In genomic region chr12:104551313-104551931, GRCh38 we compare ENCODE assay signal across 17 cellular contexts.
DNase-seq lines count a peak whose midpoint lies in the region; ATAC-seq, FAIRE-seq and TF ChIP-seq lines count a peak whose summit lies in the region.
"Had no signal": no experiment of that assay in that cellular context is flagged by ENCODE, and none has a peak within 500 bp of the region (broad histone marks: within the 10 kb centered on the region; RNA-seq: fewer than 3 reads in every experiment).

No MANE protein-coding gene starts in this region.

- no peak for TF ChIP-seq EP300 in K562 (IDR thresholded peaks at IDR 0.05; ENCODE audit: low read length)
- no peak for TF ChIP-seq EP300 in stomach (IDR thresholded peaks at IDR 0.05)

- H3K9me3 ChIP-seq in K562 (replicated peaks; ENCODE audit: control insufficient read depth, insufficient read depth, low read depth, low read length): no peaks in the 10 kb centered on the region
- peaks cover 0 to 7% (median 0%) of the 10 kb centered on the region in 4 donors for H3K9me3 ChIP-seq in stomach
- H3K9me3 ChIP-seq: testis had no signal

- no peaks in the 10 kb centered on the region for H3K27me3 ChIP-seq in K562 (ENCODE audit: control insufficient read depth in 2 of 2, insufficient read depth in 2 of 2, low read length in 2 of 2)
- no peaks in the 10 kb centered on the region for H3K27me3 ChIP-seq in stomach
- H3K27me3 ChIP-seq: testis had no signal

- H3K79me2 ChIP-seq in K562 (ENCODE audit: control insufficient read depth, insufficient read depth, low read length): peaks cover 34% of the 10 kb centered on the region

- POLR2A ChIA-PET in K562 (lab: Yijun Ruan, JAX): interaction anchor here (0.5 to 0.6 kb wide), 4 partner anchors 46 to 365 kb away, joined by 3 to 4 read pairs (median 3); no protein-coding TSS in a partner anchor

- H3K4me2 ChIP-seq in K562 (ENCODE audit: insufficient read depth, low read length): no peak overlapping the region

- ATAC-seq in left cardiac atrium (peak; percentile 38 to 39), Right ventricle myocardium superior (ENCODE audit: poor library complexity) (no peak), GM21825 (IDR thresholded peaks at IDR 0.05; ENCODE audit: unreplicated experiment) (peak; percentile 47), K562 (no peak), GM21576 (IDR thresholded peaks at IDR 0.05; ENCODE audit: unreplicated experiment) (no peak)

- H3K27ac ChIP-seq in K562 (ENCODE audit: extremely low read depth, low read depth, low read length): no peak overlapping the region
- H3K27ac ChIP-seq in stomach: no peak overlapping the region
- H3K27ac ChIP-seq: RWPE1, testis had no signal

- DNase-seq in left cardiac atrium: peak; percentile 58
- DNase-seq in Right ventricle myocardium superior: no peak
- no peak for DNase-seq in K562 (ENCODE audit: extremely low read depth in 1 of 4, low spot score in 3 of 4)
- peak; percentile 32 for DNase-seq in stomach
- DNase-seq in DMS53 treated with DMSO at 0.1 percent for 48 hours (lab: John Stamatoyannopoulos, UW; ENCODE audit: unreplicated experiment): no peak
- no peak for DNase-seq in activated CD4-positive, alpha-beta T cell treated with anti-CD3 and anti-CD28 coated beads, Interleukin-2, amount 50 U/mL, for 48 hours
- DNase-seq: activated CD4-positive, CD25-positive, alpha-beta regulatory T cell treated with anti-CD3 and anti-CD28 coated beads, Interleukin-2, amount 50 U/mL, for 72 hours; activated CD8-positive, alpha-beta memory T cell treated with anti-CD3 and anti-CD28 coated beads, Interleukin-2, amount 50 U/mL, for 4 hours; GF-D8; NCI-H1930; NCI-H82; T-helper 2 cell; testis had no signal

- TF ChIP-seq CTCF in K562 (IDR thresholded peaks at IDR 0.05 in 2 of 3, conservative IDR thresholded peaks at IDR 0.05 in 1 of 3; ENCODE audit: insufficient read depth in 2 of 3, low read depth in 1 of 3, low read length in 3 of 3) (no peak), stomach (IDR thresholded peaks at IDR 0.05) (no peak)

- TF ChIP-seq POLR2A in K562 (conservative IDR thresholded peaks at IDR 0.05) (no peak), stomach (IDR thresholded peaks at IDR 0.05) (no peak)

- CTCF ChIA-PET in K562 (lab: Yijun Ruan, JAX; ENCODE audit: low intra/inter-chr PET ratio): no interaction called here

- H3K9me1 ChIP-seq in K562 (ENCODE audit: control insufficient read depth, insufficient read depth, low read length): no peaks in the 10 kb centered on the region

- no peak overlapping the region for H3K9ac ChIP-seq in K562 (ENCODE audit: insufficient read depth in 1 of 2, low read depth in 2 of 2, low read length in 2 of 2)

- H3K4me1 ChIP-seq in K562 (replicated peaks in 1 of 2; ENCODE audit: control insufficient read depth in 2 of 2, insufficient read depth in 2 of 2, low read length in 2 of 2) (no peaks in the 10 kb centered on the region; a peak in 1 of 5 replicates), stomach (peaks cover 0 to 43% (median 10%) of the 10 kb centered on the region in 4 donors)
- H3K4me1 ChIP-seq: testis had no signal

- 85% methylated on average over 14 of the region's 14 CpGs for WGBS in K562 (ENCODE audit: insufficient coverage, low coverage, missing lambda C conversion rate)
- 79 to 85% (median 82%) methylated on average over 14 of the region's 14 CpGs for WGBS in stomach, 5 donors

- H3K4me3 ChIP-seq in K562 (no peak overlapping the region), stomach (no peak overlapping the region)
- H3K4me3 ChIP-seq: testis had no signal

- no peak overlapping the region for H2AFZ ChIP-seq in K562 (ENCODE audit: low read depth, low read length)

- TF ChIP-seq RAD21 in K562 (CRISPR knock-in tag; conservative IDR thresholded peaks at IDR 0.05 in 1 of 2, IDR thresholded peaks at IDR 0.05 in 1 of 2): no peak

- in situ Hi-C loops in K562 (cut with MboI): no loop called here

- intact Hi-C loops in left cardiac atrium (cut with DNase I): no loop called here
- intact Hi-C loops in Right ventricle myocardium superior (cut with DNase I): no loop called here
- intact Hi-C loops in K562 (cut with micrococcal nuclease): no loop called here
- intact Hi-C loops in stomach (cut with DNase I; ENCODE audit: low total_unique reads): no loop called here

- H4K20me1 ChIP-seq in K562 (replicated peaks; ENCODE audit: control insufficient read depth, insufficient read depth, low read length): no peaks in the 10 kb centered on the region; the same call in 1 of the 2 replicates

- no peak for FAIRE-seq in K562 (lab: Jason Lieb, UNC)
- FAIRE-seq: bronchial epithelial cell had no signal

- BruUV-seq in K562 (replicated peaks; lab: Mats Ljungman, UMichigan): no TSS peak

- H3K36me3 ChIP-seq in K562 (ENCODE audit: control insufficient read depth, insufficient read depth, low read length) (no peaks in the 10 kb centered on the region), stomach (no peaks in the 10 kb centered on the region)

TF ChIP-seq in K562, 482 proteins besides CTCF, POLR2A, EP300 and RAD21:
- no peak for TF ChIP-seq PRMT5 (CRISPR knock-in tag; IDR thresholded peaks at IDR 0.05)
- TF ChIP-seq BRF1 (IDR thresholded peaks at IDR 0.05; ENCODE audit: borderline replicate concordance, extremely low read depth, insufficient read length): no peak
- TF ChIP-seq PCBP2 (IDR thresholded peaks at IDR 0.05; ENCODE audit: low read depth, low read length, poor library complexity, severe bottlenecking): no peak
- no peak for TF ChIP-seq SNAPC5 (CRISPR knock-in tag; IDR thresholded peaks at IDR 0.05)
- peak; percentile 13 for TF ChIP-seq MEIS2 (IDR thresholded peaks at IDR 0.05; ENCODE audit: partially characterized antibody)
- TF ChIP-seq ZNF511 (CRISPR knock-in tag; IDR thresholded peaks at IDR 0.05): no peak
- no peak for TF ChIP-seq ZNF146 (CRISPR knock-in tag; IDR thresholded peaks at IDR 0.05; ENCODE audit: unreplicated experiment)
- no peak for TF ChIP-seq PBX2 (CRISPR knock-in tag; IDR thresholded peaks at IDR 0.05; ENCODE audit: low read depth)
- 0 out of 2 replicates have a peak, but pooled peaks have one; percentile 9 for TF ChIP-seq PBX2 (tag; conservative IDR thresholded peaks at IDR 0.05; ENCODE audit: low read depth)
- peak; percentile 61; the same call in 1 of the 2 replicates for TF ChIP-seq PKNOX1 (IDR thresholded peaks at IDR 0.05)
- no peak for TF ChIP-seq TEAD1 (CRISPR knock-in tag; IDR thresholded peaks at IDR 0.05)
TF ChIP-seq in K562: peak in this region for 3.

Comparison
In these comparisons a context has a peak if more than half of its experiments do, and no peak if none do; other contexts are left out.
1. ATAC-seq: peak in left cardiac atrium (2 of 2) and GM21825 (single experiment); none in Right ventricle myocardium superior (single experiment), K562 (single experiment) and GM21576 (single experiment).
2. DNase-seq: peak in left cardiac atrium (single experiment) and stomach (single experiment); none in Right ventricle myocardium superior (single experiment), K562 (0 of 4), DMS53 treated with DMSO at 0.1 percent for 48 hours (single experiment) and activated CD4-positive, alpha-beta T cell treated with anti-CD3 and anti-CD28 coated beads, Interleukin-2, amount 50 U/mL, for 48 hours (0 of 2).